In the genomic region with DNA sequence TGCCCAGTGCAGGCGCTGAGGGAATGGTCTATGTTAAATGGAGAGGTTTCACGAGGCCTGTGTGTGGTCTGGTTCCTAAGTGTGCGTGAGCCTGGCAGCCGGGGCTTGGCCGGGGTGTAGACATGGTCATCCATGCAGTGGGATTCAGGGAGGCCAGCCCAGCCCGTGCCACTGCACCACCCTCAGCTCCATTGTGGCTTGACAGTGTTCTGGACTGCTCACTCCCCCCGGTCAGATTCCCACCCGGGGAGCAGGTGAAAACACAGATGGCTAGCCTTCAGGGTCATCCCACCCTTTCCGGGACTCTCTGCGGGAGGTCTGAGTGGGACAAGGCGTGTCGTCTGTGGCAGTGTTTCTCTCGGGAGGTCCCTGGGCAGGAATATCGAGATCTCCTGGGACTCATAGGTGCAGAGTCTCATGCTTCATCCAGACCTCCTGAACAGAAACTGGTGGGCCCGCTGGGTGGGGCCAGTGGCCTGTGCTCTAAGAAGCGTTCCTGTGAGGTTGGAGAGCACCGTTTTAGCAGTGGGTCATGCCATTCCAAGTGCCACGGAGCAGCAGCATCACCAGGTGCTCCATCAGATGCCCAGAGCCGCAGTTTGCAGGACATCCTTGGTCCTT, we compare ENCODE assay signal across 20 cellular contexts. TPM values are rescaled to one million over a fixed set of nuclear protein-coding genes. Genes with fewer than 3 reads are reported as not detected.
DNase-seq lines count a peak whose midpoint lies in the region; ATAC-seq, FAIRE-seq and TF ChIP-seq lines count a peak whose summit lies in the region.
"Had no signal": no experiment of that assay in that cellular context is flagged by ENCODE, and none has a peak within 500 bp of the region (broad histone marks: within the 10 kb centered on the region; RNA-seq: fewer than 3 reads in every experiment).

No MANE protein-coding gene starts in this region.

- H3K9me2 ChIP-seq in SK-N-SH, result no peaks in the 10 kb centered on the region

- H3K27me3 Mint-ChIP-seq in H9 (ENCODE audit: low read depth) (peaks cover 4% of the 10 kb centered on the region), endothelial cell (ENCODE audit: unreplicated experiment) (peaks cover 9% of the 10 kb centered on the region)

- no peak overlapping the region; a peak in 2 of 7 replicates for H3K27ac Mint-ChIP-seq in H9
- H3K27ac Mint-ChIP-seq in endothelial cell (ENCODE audit: unreplicated experiment), result no peak overlapping the region

- POLR2A ChIA-PET in SK-N-SH (lab: Yijun Ruan, JAX), result interaction anchor here (1.0 kb wide), 1 partner anchor 650 kb away, joined by 4 read pairs; no protein-coding TSS in a partner anchor

- H2AFZ ChIP-seq in H9 (ENCODE audit: low read length) (no peak overlapping the region), SK-N-SH (ENCODE audit: low read depth) (no peak overlapping the region)

- H4K91ac ChIP-seq in H9 (ENCODE audit: insufficient read length, low read depth, low read length), result no peak overlapping the region

- no peak for TF ChIP-seq RAD21 in SK-N-SH (IDR thresholded peaks at IDR 0.05; ENCODE audit: low read length)

- H3K18ac ChIP-seq in H9 (ENCODE audit: insufficient read length, low read depth, low read length), result no peak overlapping the region

- H3K27me3 ChIP-seq in H9 (ENCODE audit: insufficient read depth, low read length), result no peaks in the 10 kb centered on the region
- H3K27me3 ChIP-seq in SK-N-SH (ENCODE audit: insufficient read depth), result peaks cover 20% of the 10 kb centered on the region

- CTCF ChIA-PET in SK-N-SH (lab: Yijun Ruan, JAX), result interaction anchor here (1.1 to 2.2 kb wide), 12 partner anchors 10 to 683 kb away, joined by 3 to 27 read pairs (median 8); no protein-coding TSS in a partner anchor

- H3K4me2 ChIP-seq in H9 (ENCODE audit: insufficient read depth, insufficient read length, low read length), result no peak overlapping the region
- no peak overlapping the region for H3K4me2 ChIP-seq in SK-N-SH

- H2BK5ac ChIP-seq in H9 (ENCODE audit: insufficient read length, low read length), result no peak overlapping the region

- H4K8ac ChIP-seq in H9 (replicated peaks; ENCODE audit: insufficient read length, low read depth, low read length), result no peak overlapping the region

- H3K4me1 Mint-ChIP-seq in H9 (peaks cover 12% of the 10 kb centered on the region in 2 experiments), endothelial cell (ENCODE audit: unreplicated experiment) (no peaks in the 10 kb centered on the region)

- H3K36me3 Mint-ChIP-seq in H9 (ENCODE audit: insufficient read depth in 1 of 3, low read depth in 3 of 3) (no peaks in the 10 kb centered on the region; a peak in 1 of 7 replicates), endothelial cell (ENCODE audit: low read depth, unreplicated experiment) (peaks cover 5% of the 10 kb centered on the region)

- no peak for TF ChIP-seq POLR2A in GM12892 (IDR thresholded peaks at IDR 0.05; ENCODE audit: low read depth, low read length)

- H2AK5ac ChIP-seq in H9 (ENCODE audit: insufficient read length, low read length), result no peak overlapping the region

- H3K56ac ChIP-seq in H9 (ENCODE audit: insufficient read length, low read depth, low read length), result no peak overlapping the region

- H3K9me3 ChIP-seq in H9 (ENCODE audit: control insufficient read depth, low read depth, low read length) (no peaks in the 10 kb centered on the region), SK-N-SH (no peaks in the 10 kb centered on the region)
- H3K9me3 ChIP-seq: prostate gland had no signal

- no peak overlapping the region for H3K23ac ChIP-seq in H9 (ENCODE audit: insufficient read length, low read depth, low read length)

- no peaks in the 10 kb centered on the region for H3K23me2 ChIP-seq in H9 (ENCODE audit: insufficient read length, low read depth, low read length, poor library complexity, severe bottlenecking)

- H3K4me3 Mint-ChIP-seq in H9 (no peak overlapping the region), endothelial cell (ENCODE audit: unreplicated experiment) (no peak overlapping the region)

- no peak for ATAC-seq in omental fat pad (ENCODE audit: low FRiP score)
- ATAC-seq in GM19324 (IDR thresholded peaks at IDR 0.05; ENCODE audit: low FRiP score, unreplicated experiment), result no peak
- ATAC-seq: stimulated activated naive CD8-positive, alpha-beta T cell treated with anti-CD3 and anti-CD28 coated beads, Interleukin-15, Interleukin-2, amounts not matched to agents 100 U/mL and 50 U/mL, for 24 hours had no signal

- H4K5ac ChIP-seq in H9 (ENCODE audit: insufficient read length, low read depth, low read length), result no peak overlapping the region

- no peaks in the 10 kb centered on the region for H3K36me3 ChIP-seq in SK-N-SH (replicated peaks in 1 of 2; ENCODE audit: control insufficient read depth in 1 of 2, insufficient read depth in 2 of 2, low read length in 1 of 2)
- H3K36me3 ChIP-seq: prostate gland had no signal

- H3K4me3 ChIP-seq in SK-N-SH (ENCODE audit: low read depth in 2 of 2, low read length in 1 of 2), result no peak overlapping the region
- H3K4me3 ChIP-seq: prostate gland had no signal

- no peak overlapping the region for H3K14ac ChIP-seq in H9 (ENCODE audit: insufficient read depth, low read length)

- H3K79me2 ChIP-seq in H9 (ENCODE audit: insufficient read depth, low read length) (no peaks in the 10 kb centered on the region), SK-N-SH (ENCODE audit: insufficient read depth) (no peaks in the 10 kb centered on the region)

- no peak overlapping the region for H3T11ph ChIP-seq in H9 (ENCODE audit: low read length)

- H2BK20ac ChIP-seq in H9 (ENCODE audit: low read depth, low read length, poor library complexity, severe bottlenecking), result no peak overlapping the region

- no peaks in the 10 kb centered on the region for H3F3A ChIP-seq in SK-N-SH (replicated peaks; ENCODE audit: insufficient read depth)

- in situ Hi-C loops in ACHN (cut with HindIII; ENCODE audit: low pct_ligation_motif_present, low pct_unique_long_range_greater_than_20kb, low sequenced_read_pairs), result no loop called here

- TF ChIP-seq CTCF in H9 (conservative IDR thresholded peaks at IDR 0.05), result no peak
- TF ChIP-seq CTCF in endothelial cell (IDR thresholded peaks at IDR 0.05; ENCODE audit: unreplicated experiment), result no peak
- no peak for TF ChIP-seq CTCF in omental fat pad (IDR thresholded peaks at IDR 0.05)
- TF ChIP-seq CTCF in SK-N-SH (IDR thresholded peaks at IDR 0.05), result no peak

- H3K4me1 ChIP-seq in H9 (ENCODE audit: insufficient read depth, low read length), result no peaks in the 10 kb centered on the region; the same call in 1 of the 2 replicates
- peaks cover 0 to 7% of the 10 kb centered on the region in 2 experiments; a peak in 1 of 4 replicates for H3K4me1 ChIP-seq in SK-N-SH (ENCODE audit: control insufficient read depth in 1 of 2, insufficient read depth in 2 of 2, low read depth in 1 of 2, low read length in 1 of 2)
- H3K4me1 ChIP-seq: prostate gland had no signal

- H3K9me3 Mint-ChIP-seq in H9, result no peaks in the 10 kb centered on the region; a peak in 1 of 5 replicates
- H3K9me3 Mint-ChIP-seq in endothelial cell (ENCODE audit: unreplicated experiment), result no peaks in the 10 kb centered on the region

- H4K20me1 ChIP-seq in H9 (ENCODE audit: control insufficient read depth, insufficient read depth, insufficient read length), result no peaks in the 10 kb centered on the region
- no peaks in the 10 kb centered on the region for H4K20me1 ChIP-seq in SK-N-SH (ENCODE audit: insufficient read depth)

- H3K4ac ChIP-seq in H9 (ENCODE audit: low read depth, low read length), result no peak overlapping the region

- no peak overlapping the region for H2BK15ac ChIP-seq in H9 (ENCODE audit: low read depth, low read length)

- peak; percentile 31 for DNase-seq in 8988T
- DNase-seq in H9, result peak; percentile 20
- peak; percentile 2 for DNase-seq in endothelial cell (ENCODE audit: low spot score)
- peak; percentile 16 for DNase-seq in omental fat pad (ENCODE audit: low spot score)
- no peak for DNase-seq in GM12892 (ENCODE audit: insufficient read length)
- DNase-seq in ACHN, result no peak
- DNase-seq in SK-N-SH, result no peak
- DNase-seq: activated CD4-positive, alpha-beta T cell treated with anti-CD3 and anti-CD28 coated beads for 48 hours; effector CD4-positive, alpha-beta T cell; hypothalamus; NCI-H1694; NCI-H446 treated with DMSO at 0.1 percent for 48 hours; stimulated activated naive CD8-positive, alpha-beta T cell treated with anti-CD3 and anti-CD28 coated beads, Interleukin-15, Interleukin-2, amounts not matched to agents 100 U/mL and 50 U/mL, for 24 hours had no signal

- no peak overlapping the region for H2BK120ac ChIP-seq in H9 (ENCODE audit: low read depth, low read length, poor library complexity, severe bottlenecking)

- no peak for TF ChIP-seq EP300 in SK-N-SH (IDR thresholded peaks at IDR 0.05; ENCODE audit: borderline replicate concordance in 1 of 2, low read depth in 1 of 2, low read length in 1 of 2)

- no peak overlapping the region for H3K9ac ChIP-seq in H9 (ENCODE audit: extremely low read depth, insufficient read length, low read length)
- H3K9ac ChIP-seq in SK-N-SH, result no peak overlapping the region

- no peak overlapping the region for H3K27ac ChIP-seq in H9 (ENCODE audit: insufficient read length, low read depth, low read length)
- H3K27ac ChIP-seq in SK-N-SH (ENCODE audit: low read depth in 2 of 2, low read length in 1 of 2), result no peak overlapping the region
- H3K27ac ChIP-seq: prostate gland had no signal

- H3K79me1 ChIP-seq in H9 (ENCODE audit: insufficient read depth, low read depth, low read length, poor library complexity, severe bottlenecking), result no peaks in the 10 kb centered on the region

- WGBS in H9 (ENCODE audit: extremely low coverage, insufficient read length, low lambda C conversion rate), result no CpG with 5 or more reads among the region's 19 CpGs
- 70% methylated on average over 15 of the region's 19 CpGs for WGBS in SK-N-SH (ENCODE audit: low lambda C conversion rate)

- no peak for FAIRE-seq in GM12892 (lab: Jason Lieb, UNC)
- FAIRE-seq: G401.6, GM12891, HTR-8/SVneo had no signal

- no peak overlapping the region for H2BK12ac ChIP-seq in H9 (ENCODE audit: insufficient read length, low read depth, low read length)

TF ChIP-seq in SK-N-SH, 30 proteins besides CTCF, POLR2A, EP300 and RAD21:
- TF ChIP-seq YY1 (IDR thresholded peaks at IDR 0.05; ENCODE audit: low read depth) (no peak), ELF1 (IDR thresholded peaks at IDR 0.05) (no peak), JUND (IDR thresholded peaks at IDR 0.05) (no peak), POLR2AphosphoS5 (IDR thresholded peaks at IDR 0.05; ENCODE audit: low read depth, low read length) (no peak), GABPA (IDR thresholded peaks at IDR 0.05; ENCODE audit: low read depth) (no peak)
TF ChIP-seq in SK-N-SH: peak in this region for 0.

RNA-seq across cellular contexts. Expression of a gene that starts 52.3 kb away (rescaled TPM):
- total RNA-seq in H9 (2021) (22.4 and 22.9 TPM in 2 replicates), endothelial cell (ENCODE audit: unreplicated experiment) (8.7 TPM), omental fat pad (10 to 100 TPM in 2 of 4 donors, 1 to 10 TPM in 2; 4.4 to 49.1 (median 10.8) TPM)
- polyA plus RNA-seq in GM12892 (2012; ENCODE audit: missing spikeins), result 0.34 TPM
- not detected in 2 replicates for polyA plus RNA-seq in SK-N-SH (2012; rRNA removed)
- polyA plus RNA-seq in SK-N-SH (2012; cell fraction: cytosol; rRNA removed), result 0.01 TPM in 1 of 2 replicates, not detected in the other
- polyA plus RNA-seq in SK-N-SH (2012; cell fraction: nucleus; rRNA removed), result not detected in 2 replicates
- total RNA-seq: myocyte had no signal
- polyA plus RNA-seq: fibroblast of lung had no signal

Comparison
In these comparisons a context has a peak if more than half of its experiments do, and no peak if none do; other contexts are left out.
1. DNase-seq: peak in 8988T (single experiment), H9 (single experiment), endothelial cell (single experiment) and omental fat pad (single experiment); none in GM12892 (single experiment), ACHN (single experiment) and SK-N-SH (single experiment).